In the genomic region with DNA sequence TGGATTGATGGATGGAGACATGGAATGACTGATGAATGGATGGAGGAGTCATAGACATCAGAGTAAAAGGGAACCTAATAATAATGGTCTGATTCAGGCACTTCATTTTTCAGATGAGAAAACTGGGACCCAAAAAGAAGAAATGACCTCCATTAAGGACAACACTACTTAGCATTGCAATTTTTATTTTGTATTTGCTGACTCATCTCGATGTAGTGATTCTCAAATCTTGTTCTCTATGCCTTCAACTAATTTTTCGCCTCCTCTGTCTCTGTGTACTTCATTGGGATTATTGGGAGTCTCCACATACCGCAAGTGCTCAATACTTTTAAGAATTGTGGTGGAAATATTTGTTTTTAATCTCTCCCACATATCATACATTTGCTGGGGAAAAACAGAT, we compare ENCODE assay signal across 31 cellular contexts.
"Had no signal": no experiment of that assay in that cellular context is flagged by ENCODE, and none has a peak within 500 bp of the region (broad histone marks: within the 10 kb centered on the region; RNA-seq: fewer than 3 reads in every experiment).

No MANE protein-coding gene starts in this region.

- H3K4me1 ChIP-seq: neural progenitor cell, parathyroid adenoma, psoas muscle, spleen, suprapubic skin, testis, tibial artery, transverse colon, upper lobe of right lung, uterus had no signal

- H3K27ac ChIP-seq: neural progenitor cell, ovary, parathyroid adenoma, psoas muscle, skin epidermis, spleen, suprapubic skin, testis, tibial artery, transverse colon, upper lobe of right lung, uterus had no signal

- H3K9me3 ChIP-seq: ovary, psoas muscle, spleen, suprapubic skin, testis, tibial artery, transverse colon, upper lobe of right lung, uterus had no signal

- H2AFZ ChIP-seq: neural progenitor cell, parathyroid adenoma had no signal

- H3K36me3 Mint-ChIP-seq: natural killer cell; neural progenitor cell; stimulated activated memory B cell treated with anti-CD40 and anti-IgM and Interleukin-4, amounts not matched to agents 10 μg/mL and 1 μg/mL and 100 μg/mL, for 72 hours; type B pancreatic cell had no signal

- H3K4me2 ChIP-seq: neural progenitor cell, smooth muscle cell had no signal

- ATAC-seq: natural killer cell; psoas muscle; right cardiac atrium; sciatic nerve; stimulated activated memory B cell treated with anti-CD40 and anti-IgM and Interleukin-4, amounts not matched to agents 10 μg/mL and 1 μg/mL and 100 μg/mL, for 72 hours; stimulated activated naive CD8-positive, alpha-beta T cell treated with anti-CD3 and anti-CD28 coated beads, Interleukin-15, amount 100 ng/mL, for 72 hours; stimulated activated naive CD8-positive, alpha-beta T cell treated with anti-CD3 and anti-CD28 coated beads, Interleukin-15, Interleukin-2, amounts not matched to agents 100 U/mL and 50 U/mL, for 24 hours; upper lobe of right lung had no signal

- H3K36me3 ChIP-seq: neural progenitor cell, ovary, spleen, suprapubic skin, tibial artery, transverse colon, upper lobe of right lung, uterus had no signal

- H3K79me2 ChIP-seq: parathyroid adenoma had no signal

- H3K4me1 Mint-ChIP-seq: natural killer cell; nephron; neural progenitor cell; stimulated activated memory B cell treated with anti-CD40 and anti-IgM and Interleukin-4, amounts not matched to agents 10 μg/mL and 1 μg/mL and 100 μg/mL, for 72 hours; stimulated activated naive CD8-positive, alpha-beta T cell treated with anti-CD3 and anti-CD28 coated beads, Interleukin-15, amount 100 ng/mL, for 72 hours had no signal

- DNase-seq: natural killer cell; occipital lobe; ovary; posterior cingulate gyrus; psoas muscle; right cardiac atrium; spleen; stimulated activated CD4-positive, alpha-beta T cell treated with anti-CD3 and anti-CD28 coated beads, Interleukin-12 subunit alpha, Interleukin-12 subunit beta, amount 100 ng/mL, for 4 hours; stimulated activated CD4-positive, alpha-beta T cell treated with anti-CD3 and anti-CD28 coated beads, Interleukin-1b, Interleukin-23, amount 100 ng/mL, for 48 hours; stimulated activated CD4-positive, alpha-beta T cell treated with anti-CD3 and anti-CD28 coated beads, Interleukin-4, amount 100 ng/mL, for 1 hour; stimulated activated CD4-positive, alpha-beta T cell treated with anti-CD3 and anti-CD28 coated beads, Interleukin-4, amount 100 ng/mL, for 4 hours; stimulated activated CD8-positive, alpha-beta memory T cell treated with anti-CD3 and anti-CD28 coated beads, Interleukin-4, amount 100 ng/mL, for 48 hours; stimulated activated naive CD4-positive, alpha-beta T cell; stimulated activated naive CD8-positive, alpha-beta T cell treated with anti-CD3 and anti-CD28 coated beads, Interleukin-15, amount 100 ng/mL, for 72 hours; stimulated activated naive CD8-positive, alpha-beta T cell treated with anti-CD3 and anti-CD28 coated beads, Interleukin-15, Interleukin-2, amounts not matched to agents 100 U/mL and 50 U/mL, for 24 hours; substantia nigra; testis; tibial artery; transverse colon; upper lobe of right lung; uterus had no signal

- H3K27me3 ChIP-seq: neural progenitor cell, ovary, spleen, suprapubic skin, testis, tibial artery, transverse colon, upper lobe of right lung, uterus had no signal

- H3K27me3 Mint-ChIP-seq: progenitor cell of endocrine pancreas; stimulated activated memory B cell treated with anti-CD40 and anti-IgM and Interleukin-4, amounts not matched to agents 10 μg/mL and 1 μg/mL and 100 μg/mL, for 72 hours; stimulated activated naive CD8-positive, alpha-beta T cell treated with anti-CD3 and anti-CD28 coated beads, Interleukin-15, amount 100 ng/mL, for 72 hours; type B pancreatic cell had no signal

- H3K9me3 Mint-ChIP-seq: nephron, neural progenitor cell, type B pancreatic cell had no signal

- H3K4me3 Mint-ChIP-seq: natural killer cell; nephron; neural progenitor cell; stimulated activated memory B cell treated with anti-CD40 and anti-IgM and Interleukin-4, amounts not matched to agents 10 μg/mL and 1 μg/mL and 100 μg/mL, for 72 hours; stimulated activated naive CD8-positive, alpha-beta T cell treated with anti-CD3 and anti-CD28 coated beads, Interleukin-15, amount 100 ng/mL, for 72 hours; type B pancreatic cell had no signal

- H3K27ac Mint-ChIP-seq: natural killer cell; nephron; neural progenitor cell; progenitor cell of endocrine pancreas; stimulated activated memory B cell treated with anti-CD40 and anti-IgM and Interleukin-4, amounts not matched to agents 10 μg/mL and 1 μg/mL and 100 μg/mL, for 72 hours; stimulated activated naive CD8-positive, alpha-beta T cell treated with anti-CD3 and anti-CD28 coated beads, Interleukin-15, amount 100 ng/mL, for 72 hours; type B pancreatic cell had no signal

- H3K4me3 ChIP-seq: neural progenitor cell, ovary, psoas muscle, skin epidermis, smooth muscle cell, spleen, suprapubic skin, testis, tibial artery, transverse colon, upper lobe of right lung, uterus had no signal

- H3K9ac ChIP-seq: neural progenitor cell, parathyroid adenoma had no signal
